7 cellular contexts compared by ENCODE assay signal in genomic region chr14:74493343-74494261, GRCh38.
DNase-seq lines count a peak whose midpoint lies in the region; ATAC-seq and TF ChIP-seq lines count a peak whose summit lies in the region.

Gene ISCA2 (plus strand): TSS chr14:74493765. CDS start chr14:74493775, 10 bp downstream.

- ATAC-seq in GM18508 (IDR thresholded peaks at IDR 0.05; ENCODE audit: insufficient read depth, unreplicated experiment) (peak; percentile 74), HG03025 (IDR thresholded peaks at IDR 0.05; ENCODE audit: low FRiP score, unreplicated experiment) (peak; percentile 83)

- TF ChIP-seq CTCF in retinal pigment epithelial cell (conservative IDR thresholded peaks at IDR 0.05; ENCODE audit: low read depth, low read length), result no peak

- peak within 1 kb of the TSS; percentile 99 for H3K4me3 ChIP-seq in retinal pigment epithelial cell (ENCODE audit: low read length)

- DNase-seq in NCI-H2081 (lab: John Stamatoyannopoulos, UW), result peak; percentile 98 to 99
- DNase-seq in T1000 (lab: John Stamatoyannopoulos, UW), result peak; percentile 99
- peak; percentile 100 for DNase-seq in astrocyte of the hippocampus (ENCODE audit: low read depth, low spot score)
- peak; percentile 99 for DNase-seq in hippocampal formation (lab: John Stamatoyannopoulos, UW)
- peak; percentile 97 for DNase-seq in retinal pigment epithelial cell (ENCODE audit: low read depth)

Comparison
In these comparisons a context has a peak if more than half of its experiments do, and no peak if none do; other contexts are left out.
1. Peak in every context shown above with its lines: DNase-seq, ATAC-seq and H3K4me3 ChIP-seq.